Comparison of ENCODE assay signal across 17 cellular contexts in the genomic region with DNA sequence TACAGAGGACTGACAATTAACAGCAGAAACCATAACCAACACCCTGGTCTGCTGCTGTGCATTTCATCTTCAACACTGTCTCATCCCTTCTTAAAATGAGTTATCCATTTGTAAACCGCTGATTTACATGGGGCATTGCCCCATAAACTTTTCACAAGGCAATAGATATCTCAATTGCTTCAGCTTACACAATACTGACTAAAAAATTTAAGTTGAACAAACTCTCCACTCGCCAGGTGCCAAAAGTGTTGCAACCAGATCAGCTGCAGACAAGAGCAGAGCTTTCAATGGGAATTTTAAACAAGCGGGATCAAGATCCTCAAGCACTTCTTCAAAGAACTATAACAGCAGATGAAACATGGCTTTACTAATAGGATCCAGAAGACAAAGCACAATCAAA.
"Had no signal": no experiment of that assay in that cellular context is flagged by ENCODE, and none has a peak within 500 bp of the region (broad histone marks: within the 10 kb centered on the region; RNA-seq: fewer than 3 reads in every experiment).

No MANE protein-coding gene starts in this region.

- H3K9me3 Mint-ChIP-seq: activated CD4-positive, alpha-beta memory T cell treated with anti-CD3 and anti-CD28 coated beads, Interleukin-2, amount 10 ng/mL, durations not matched to agents 7 days and 5 days had no signal

- H3K27ac Mint-ChIP-seq: activated CD4-positive, alpha-beta memory T cell treated with anti-CD3 and anti-CD28 coated beads, Interleukin-2, amount 10 ng/mL, durations not matched to agents 7 days and 5 days; activated naive CD8-positive, alpha-beta T cell treated with anti-CD3 and anti-CD28 coated beads, Interleukin-2, amount 10 ng/mL, durations not matched to agents 7 days and 5 days had no signal

- FAIRE-seq: islet of Langerhans had no signal

- DNase-seq: activated CD4-positive, alpha-beta memory T cell treated with anti-CD3 and anti-CD28 coated beads, Interleukin-2, amount 10 ng/mL, durations not matched to agents 7 days and 5 days; activated CD8-positive, alpha-beta memory T cell treated with anti-CD3 and anti-CD28 coated beads, Interleukin-2, amount 50 U/mL, for 4 hours; activated naive CD8-positive, alpha-beta T cell treated with anti-CD3 and anti-CD28 coated beads, Interleukin-2, amount 10 ng/mL, durations not matched to agents 7 days and 5 days; colonic mucosa; head of caudate nucleus; left ventricle myocardium inferior; mesendoderm; retina; T1000 had no signal

- H3K27ac ChIP-seq: ascending aorta, cardiac muscle cell, colonic mucosa, left ventricle myocardium inferior, parathyroid adenoma, tibial artery, vagina had no signal

- H3K4me2 ChIP-seq: smooth muscle cell had no signal

- H3K9me3 ChIP-seq: ascending aorta, colonic mucosa, left ventricle myocardium inferior, tibial artery, vagina had no signal

- H3K4me1 ChIP-seq: ascending aorta, colonic mucosa, parathyroid adenoma had no signal

- H3K9ac ChIP-seq: parathyroid adenoma had no signal

- H3K27me3 ChIP-seq: ascending aorta, cardiac muscle cell, colonic mucosa, tibial artery, vagina had no signal

- H3K36me3 ChIP-seq: ascending aorta, cardiac muscle cell, colonic mucosa, left ventricle myocardium inferior, tibial artery, vagina had no signal

- H2AFZ ChIP-seq: parathyroid adenoma had no signal

- H3K4me1 Mint-ChIP-seq: activated CD4-positive, alpha-beta memory T cell treated with anti-CD3 and anti-CD28 coated beads, Interleukin-2, amount 10 ng/mL, durations not matched to agents 7 days and 5 days; activated naive CD8-positive, alpha-beta T cell treated with anti-CD3 and anti-CD28 coated beads, Interleukin-2, amount 10 ng/mL, durations not matched to agents 7 days and 5 days; neural crest cell had no signal

- H3K4me3 ChIP-seq: ascending aorta, cardiac muscle cell, colonic mucosa, left ventricle myocardium inferior, smooth muscle cell, tibial artery, vagina had no signal

- H3K4me3 Mint-ChIP-seq: activated CD4-positive, alpha-beta memory T cell treated with anti-CD3 and anti-CD28 coated beads, Interleukin-2, amount 10 ng/mL, durations not matched to agents 7 days and 5 days; activated naive CD8-positive, alpha-beta T cell treated with anti-CD3 and anti-CD28 coated beads, Interleukin-2, amount 10 ng/mL, durations not matched to agents 7 days and 5 days; neural crest cell had no signal

- H3K27me3 Mint-ChIP-seq: activated CD4-positive, alpha-beta memory T cell treated with anti-CD3 and anti-CD28 coated beads, Interleukin-2, amount 10 ng/mL, durations not matched to agents 7 days and 5 days; activated naive CD8-positive, alpha-beta T cell treated with anti-CD3 and anti-CD28 coated beads, Interleukin-2, amount 10 ng/mL, durations not matched to agents 7 days and 5 days had no signal
